Comparison of ENCODE assay signal across 1 cellular context in the genomic region with DNA sequence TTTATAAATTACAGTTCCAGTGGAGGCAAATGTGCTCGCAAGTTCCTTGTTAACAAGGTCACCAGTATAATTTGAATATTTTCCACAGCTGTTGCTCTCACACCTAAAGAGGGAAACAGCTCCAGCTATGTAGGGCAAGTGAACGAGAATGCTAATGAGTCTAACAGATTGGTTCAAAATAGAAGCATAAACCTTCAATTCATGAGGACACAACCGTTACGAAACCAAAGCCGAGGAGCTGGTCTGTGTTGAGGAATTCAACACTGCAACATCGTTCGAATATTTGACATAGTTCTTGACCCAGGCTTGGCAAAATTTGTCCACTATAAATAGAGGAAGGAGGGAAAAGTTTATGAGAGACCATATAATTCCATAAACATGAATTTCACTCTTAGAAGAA.
TF ChIP-seq lines count a peak whose summit lies in the region.

No MANE protein-coding gene starts in this region.

TF ChIP-seq in H1, 55 proteins besides CTCF, POLR2A, EP300 and RAD21 (continued from another document):
- TF ChIP-seq, protein P1, sequence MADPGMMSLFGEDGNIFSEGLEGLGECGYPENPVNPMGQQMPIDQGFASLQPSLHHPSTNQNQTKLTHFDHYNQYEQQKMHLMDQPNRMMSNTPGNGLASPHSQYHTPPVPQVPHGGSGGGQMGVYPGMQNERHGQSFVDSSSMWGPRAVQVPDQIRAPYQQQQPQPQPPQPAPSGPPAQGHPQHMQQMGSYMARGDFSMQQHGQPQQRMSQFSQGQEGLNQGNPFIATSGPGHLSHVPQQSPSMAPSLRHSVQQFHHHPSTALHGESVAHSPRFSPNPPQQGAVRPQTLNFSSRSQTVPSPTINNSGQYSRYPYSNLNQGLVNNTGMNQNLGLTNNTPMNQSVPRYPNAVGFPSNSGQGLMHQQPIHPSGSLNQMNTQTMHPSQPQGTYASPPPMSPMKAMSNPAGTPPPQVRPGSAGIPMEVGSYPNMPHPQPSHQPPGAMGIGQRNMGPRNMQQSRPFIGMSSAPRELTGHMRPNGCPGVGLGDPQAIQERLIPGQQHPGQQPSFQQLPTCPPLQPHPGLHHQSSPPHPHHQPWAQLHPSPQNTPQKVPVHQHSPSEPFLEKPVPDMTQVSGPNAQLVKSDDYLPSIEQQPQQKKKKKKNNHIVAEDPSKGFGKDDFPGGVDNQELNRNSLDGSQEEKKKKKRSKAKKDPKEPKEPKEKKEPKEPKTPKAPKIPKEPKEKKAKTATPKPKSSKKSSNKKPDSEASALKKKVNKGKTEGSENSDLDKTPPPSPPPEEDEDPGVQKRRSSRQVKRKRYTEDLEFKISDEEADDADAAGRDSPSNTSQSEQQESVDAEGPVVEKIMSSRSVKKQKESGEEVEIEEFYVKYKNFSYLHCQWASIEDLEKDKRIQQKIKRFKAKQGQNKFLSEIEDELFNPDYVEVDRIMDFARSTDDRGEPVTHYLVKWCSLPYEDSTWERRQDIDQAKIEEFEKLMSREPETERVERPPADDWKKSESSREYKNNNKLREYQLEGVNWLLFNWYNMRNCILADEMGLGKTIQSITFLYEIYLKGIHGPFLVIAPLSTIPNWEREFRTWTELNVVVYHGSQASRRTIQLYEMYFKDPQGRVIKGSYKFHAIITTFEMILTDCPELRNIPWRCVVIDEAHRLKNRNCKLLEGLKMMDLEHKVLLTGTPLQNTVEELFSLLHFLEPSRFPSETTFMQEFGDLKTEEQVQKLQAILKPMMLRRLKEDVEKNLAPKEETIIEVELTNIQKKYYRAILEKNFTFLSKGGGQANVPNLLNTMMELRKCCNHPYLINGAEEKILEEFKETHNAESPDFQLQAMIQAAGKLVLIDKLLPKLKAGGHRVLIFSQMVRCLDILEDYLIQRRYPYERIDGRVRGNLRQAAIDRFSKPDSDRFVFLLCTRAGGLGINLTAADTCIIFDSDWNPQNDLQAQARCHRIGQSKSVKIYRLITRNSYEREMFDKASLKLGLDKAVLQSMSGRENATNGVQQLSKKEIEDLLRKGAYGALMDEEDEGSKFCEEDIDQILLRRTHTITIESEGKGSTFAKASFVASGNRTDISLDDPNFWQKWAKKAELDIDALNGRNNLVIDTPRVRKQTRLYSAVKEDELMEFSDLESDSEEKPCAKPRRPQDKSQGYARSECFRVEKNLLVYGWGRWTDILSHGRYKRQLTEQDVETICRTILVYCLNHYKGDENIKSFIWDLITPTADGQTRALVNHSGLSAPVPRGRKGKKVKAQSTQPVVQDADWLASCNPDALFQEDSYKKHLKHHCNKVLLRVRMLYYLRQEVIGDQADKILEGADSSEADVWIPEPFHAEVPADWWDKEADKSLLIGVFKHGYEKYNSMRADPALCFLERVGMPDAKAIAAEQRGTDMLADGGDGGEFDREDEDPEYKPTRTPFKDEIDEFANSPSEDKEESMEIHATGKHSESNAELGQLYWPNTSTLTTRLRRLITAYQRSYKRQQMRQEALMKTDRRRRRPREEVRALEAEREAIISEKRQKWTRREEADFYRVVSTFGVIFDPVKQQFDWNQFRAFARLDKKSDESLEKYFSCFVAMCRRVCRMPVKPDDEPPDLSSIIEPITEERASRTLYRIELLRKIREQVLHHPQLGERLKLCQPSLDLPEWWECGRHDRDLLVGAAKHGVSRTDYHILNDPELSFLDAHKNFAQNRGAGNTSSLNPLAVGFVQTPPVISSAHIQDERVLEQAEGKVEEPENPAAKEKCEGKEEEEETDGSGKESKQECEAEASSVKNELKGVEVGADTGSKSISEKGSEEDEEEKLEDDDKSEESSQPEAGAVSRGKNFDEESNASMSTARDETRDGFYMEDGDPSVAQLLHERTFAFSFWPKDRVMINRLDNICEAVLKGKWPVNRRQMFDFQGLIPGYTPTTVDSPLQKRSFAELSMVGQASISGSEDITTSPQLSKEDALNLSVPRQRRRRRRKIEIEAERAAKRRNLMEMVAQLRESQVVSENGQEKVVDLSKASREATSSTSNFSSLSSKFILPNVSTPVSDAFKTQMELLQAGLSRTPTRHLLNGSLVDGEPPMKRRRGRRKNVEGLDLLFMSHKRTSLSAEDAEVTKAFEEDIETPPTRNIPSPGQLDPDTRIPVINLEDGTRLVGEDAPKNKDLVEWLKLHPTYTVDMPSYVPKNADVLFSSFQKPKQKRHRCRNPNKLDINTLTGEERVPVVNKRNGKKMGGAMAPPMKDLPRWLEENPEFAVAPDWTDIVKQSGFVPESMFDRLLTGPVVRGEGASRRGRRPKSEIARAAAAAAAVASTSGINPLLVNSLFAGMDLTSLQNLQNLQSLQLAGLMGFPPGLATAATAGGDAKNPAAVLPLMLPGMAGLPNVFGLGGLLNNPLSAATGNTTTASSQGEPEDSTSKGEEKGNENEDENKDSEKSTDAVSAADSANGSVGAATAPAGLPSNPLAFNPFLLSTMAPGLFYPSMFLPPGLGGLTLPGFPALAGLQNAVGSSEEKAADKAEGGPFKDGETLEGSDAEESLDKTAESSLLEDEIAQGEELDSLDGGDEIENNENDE (IDR thresholded peaks at IDR 0.05; ENCODE audit: insufficient replicate concordance, low read length): no peak
- TF ChIP-seq SP1 (IDR thresholded peaks at IDR 0.05; ENCODE audit: low read depth, low read length) (no peak), SIRT6 (IDR thresholded peaks at IDR 0.05; ENCODE audit: low read length) (no peak), SP2 (IDR thresholded peaks at IDR 0.05; ENCODE audit: low read length) (no peak), POU5F1 (IDR thresholded peaks at IDR 0.05; ENCODE audit: low read depth, low read length) (no peak), YY1 (IDR thresholded peaks at IDR 0.05; ENCODE audit: low read depth, low read length) (no peak)
TF ChIP-seq in H1: peak in this region for 0.
